ENCODE assay signal across 28 cellular contexts in genomic region chr12:62533087-62533754, GRCh38.
DNase-seq lines count a peak whose midpoint lies in the region; ATAC-seq and TF ChIP-seq lines count a peak whose summit lies in the region.
"Had no signal": no experiment of that assay in that cellular context is flagged by ENCODE, and none has a peak within 500 bp of the region (broad histone marks: within the 10 kb centered on the region; RNA-seq: fewer than 3 reads in every experiment).

No MANE protein-coding gene starts in this region.

- peaks cover 2% of the 10 kb centered on the region; the same call in 1 of the 2 replicates for H3K9me1 ChIP-seq in IMR-90 (ENCODE audit: insufficient read depth, low read length)

- dilution Hi-C loops in IMR-90 (cut with HindIII; ENCODE audit: low sequenced_read_pairs, unreplicated experiment): no loop called here

- no peak overlapping the region for H4K8ac ChIP-seq in IMR-90 (ENCODE audit: low read depth in 2 of 2, low read length in 2 of 2)

- DNase-seq in Caki2 (ENCODE audit: low read depth) (peak; percentile 28), IMR-90 (no peak), activated gamma-delta T cell (lab: John Stamatoyannopoulos, UW) (no peak), GM10266 (ENCODE audit: extremely low spot score) (no peak)
- DNase-seq: activated CD4-positive, alpha-beta T cell treated with anti-CD3 and anti-CD28 coated beads for 1 hour; activated CD8-positive, alpha-beta T cell treated with anti-CD3 and anti-CD28 coated beads for 36 hours; activated effector memory CD4-positive, alpha-beta T cell treated with Interleukin-2 at 50 U/mL for 16 hours; activated naive CD8-positive, alpha-beta T cell treated with anti-CD3 and anti-CD28 coated beads, Interleukin-2, amount 50 U/mL, for 24 hours; activated T-cell treated with anti-CD3 and anti-CD28 coated beads for 4 hours; brain microvascular endothelial cell; effector CD8-positive, alpha-beta T cell; H7; heart left ventricle; left cardiac atrium; mesendoderm; NCI-H146; NCI-H2171 treated with DMSO at 0.1 percent for 48 hours; NCI-H524; Peyer's patch; stimulated activated CD4-positive, alpha-beta T cell treated with anti-CD3 and anti-CD28 coated beads, Interleukin-4, amount 100 ng/mL, for 1 hour; stimulated activated naive B cell treated with anti-CD40 and anti-IgM and Interleukin-4, amounts not matched to agents 10 μg/mL and 1 μg/mL and 100 μg/mL, for 72 hours; testis had no signal

- 100% methylated on average over 1 of the region's 2 CpGs; no CpG with 5 or more reads in 1 of the 2 experiments for WGBS in IMR-90 (ENCODE audit: extremely low coverage in 2 of 2, insufficient read length in 1 of 2), 2 experiments
- 38% methylated on average over 2 of the region's 2 CpGs for WGBS in liver

- no peak overlapping the region for H3K23ac ChIP-seq in IMR-90 (ENCODE audit: low read depth, low read length)

- POLR2A ChIA-PET in IMR-90 (lab: Charles Lee; ENCODE audit: unreplicated experiment): no interaction called here

- no peak overlapping the region for H2AK9ac ChIP-seq in IMR-90 (replicated peaks; ENCODE audit: low read depth, low read length, poor library complexity)

- H3K27me3 ChIP-seq in IMR-90 (ENCODE audit: control insufficient read depth, insufficient read depth, low read length): no peaks in the 10 kb centered on the region
- H3K27me3 ChIP-seq in liver (ENCODE audit: control insufficient read depth in 4 of 4, insufficient read depth in 4 of 4, low read length in 3 of 4): no peaks in the 10 kb centered on the region
- H3K27me3 ChIP-seq: BLaER1, brain microvascular endothelial cell, heart left ventricle, Peyer's patch, testis, vagina had no signal

- no peak overlapping the region for H2BK20ac ChIP-seq in IMR-90 (ENCODE audit: low read depth, low read length)

- no peak overlapping the region for H4K91ac ChIP-seq in IMR-90 (ENCODE audit: insufficient read depth, low read depth, low read length)

- H3K4me2 ChIP-seq in IMR-90 (ENCODE audit: low read depth, low read length): peak overlapping the region; percentile 30; the same call in 1 of the 2 replicates
- H3K4me2 ChIP-seq: BLaER1 had no signal

- TF ChIP-seq POLR2A in IMR-90 (IDR thresholded peaks at IDR 0.05; ENCODE audit: low read depth, low read length): no peak

- H3K36me3 ChIP-seq in IMR-90 (ENCODE audit: control insufficient read depth, insufficient read depth, low read length) (peaks cover 15% of the 10 kb centered on the region), liver (ENCODE audit: control insufficient read depth in 4 of 4, insufficient read depth in 3 of 4, low read depth in 1 of 4, low read length in 3 of 4) (peaks cover 2 to 7% (median 3%) of the 10 kb centered on the region in 4 donors)

- no peak for TF ChIP-seq CTCF in IMR-90 (conservative IDR thresholded peaks at IDR 0.05; ENCODE audit: low read depth, low read length)
- no peak for TF ChIP-seq CTCF in liver (IDR thresholded peaks at IDR 0.05; ENCODE audit: low read depth, low read length, missing input control)
- no peak for TF ChIP-seq CTCF in GM10266 (IDR thresholded peaks at IDR 0.05; ENCODE audit: control insufficient read depth, insufficient read depth, low read depth, missing control alignments)

- H3K27ac ChIP-seq in IMR-90 (ENCODE audit: insufficient read depth, low read length) (no peak overlapping the region), liver (ENCODE audit: low read depth in 1 of 2, low read length in 2 of 2) (peak overlapping the region; percentile 80 to 88)
- H3K27ac ChIP-seq: BLaER1, brain microvascular endothelial cell, heart left ventricle, Peyer's patch, testis, vagina had no signal

- H2AK5ac ChIP-seq in IMR-90 (ENCODE audit: low read depth, low read length): no peak overlapping the region

- intact Hi-C loops in IMR-90 (cut with micrococcal nuclease): loop anchor here (5.0 kb wide), 1 partner anchor 96 kb away; no protein-coding TSS in a partner anchor

- H3K9me3 ChIP-seq in IMR-90 (ENCODE audit: control insufficient read depth, insufficient read depth, low read length) (no peaks in the 10 kb centered on the region), liver (ENCODE audit: control insufficient read depth in 4 of 4, low read length in 3 of 4) (no peaks in the 10 kb centered on the region)
- H3K9me3 ChIP-seq: BLaER1, heart left ventricle, Peyer's patch, testis, vagina had no signal

- no TSS peak for BruUV-seq in IMR-90 (replicated peaks; lab: Mats Ljungman, UMichigan)

- H3K14ac ChIP-seq in IMR-90 (replicated peaks; ENCODE audit: low read depth, low read length): no peak overlapping the region

- H3K4ac ChIP-seq in IMR-90 (ENCODE audit: low read depth, low read length): 0 out of 2 replicates have a peak overlapping the region, but pooled peaks have one; percentile 36

- peak overlapping the region; percentile 46 for H2BK5ac ChIP-seq in IMR-90 (ENCODE audit: low read depth, low read length, poor library complexity, severe bottlenecking)

- H4K20me1 ChIP-seq in IMR-90 (ENCODE audit: insufficient read depth, low read length): no peaks in the 10 kb centered on the region
- H4K20me1 ChIP-seq: BLaER1 had no signal

- H2BK120ac ChIP-seq in IMR-90 (ENCODE audit: low read depth, low read length): no peak overlapping the region

- no peak overlapping the region for H4K5ac ChIP-seq in IMR-90 (ENCODE audit: low read depth, low read length)

- H2BK15ac ChIP-seq in IMR-90 (ENCODE audit: low read depth, low read length): no peak overlapping the region

- TF ChIP-seq RAD21 in IMR-90 (IDR thresholded peaks at IDR 0.05; ENCODE audit: low read length) (no peak), liver (IDR thresholded peaks at IDR 0.05) (no peak)

- no peak overlapping the region for H3K56ac ChIP-seq in IMR-90 (ENCODE audit: extremely low read depth, insufficient read depth, low read length)

- ATAC-seq in GM19452 (IDR thresholded peaks at IDR 0.05; ENCODE audit: unreplicated experiment) (peak; percentile 41), IMR-90 (ENCODE audit: low read depth) (no peak), HG02642 (IDR thresholded peaks at IDR 0.05; ENCODE audit: poor library complexity, unreplicated experiment) (no peak), GM19324 (IDR thresholded peaks at IDR 0.05; ENCODE audit: low FRiP score, unreplicated experiment) (no peak)
- ATAC-seq: activated CD8-positive, alpha-beta T cell treated with anti-CD3 and anti-CD28 coated beads for 36 hours; activated naive CD8-positive, alpha-beta T cell treated with anti-CD3 and anti-CD28 coated beads, Interleukin-2, amount 50 U/mL, for 24 hours; left cardiac atrium had no signal

- H3K4me3 ChIP-seq in IMR-90 (ENCODE audit: insufficient read depth, low read depth, low read length) (no peak overlapping the region), liver (ENCODE audit: low read depth in 1 of 3, low read length in 3 of 3) (peak overlapping the region; percentile 6 to 26 (median 8))
- H3K4me3 ChIP-seq: BLaER1, heart left ventricle, Peyer's patch, testis, vagina had no signal

- CTCF ChIA-PET in IMR-90 (lab: Yijun Ruan, JAX): no interaction called here

- H3K9ac ChIP-seq in IMR-90 (ENCODE audit: low read depth, low read length) (no peak overlapping the region), liver (ENCODE audit: low read depth in 1 of 2, low read length in 2 of 2) (peak overlapping the region in 1 of 2 donors; percentile 65)
- H3K9ac ChIP-seq: BLaER1 had no signal

- 0 out of 2 replicates have a peak overlapping the region, but pooled peaks have one; percentile 18 for H3K18ac ChIP-seq in IMR-90 (ENCODE audit: low read depth, low read length)

- H3K4me1 ChIP-seq in IMR-90 (ENCODE audit: control insufficient read depth, insufficient read depth, low read length): peaks cover 9% of the 10 kb centered on the region
- H3K4me1 ChIP-seq in liver (ENCODE audit: control insufficient read depth in 4 of 4, insufficient read depth in 4 of 4, low read length in 3 of 4): peaks cover 0 to 38% (median 21%) of the 10 kb centered on the region in 4 donors
- H3K4me1 ChIP-seq: Peyer's patch, vagina had no signal

- peaks cover 5 to 11% of the 10 kb centered on the region in 2 experiments; a peak in 2 of 4 replicates for H3K79me1 ChIP-seq in IMR-90 (ENCODE audit: low read depth in 1 of 2, low read length in 2 of 2)

- in situ Hi-C loops in Caki2 (cut with HindIII; ENCODE audit: low pct_unique_long_range_greater_than_20kb, low sequenced_read_pairs) (no loop called here), IMR-90 (cut with MboI; ENCODE audit: low sequenced_read_pairs) (no loop called here)

- no peak overlapping the region for H2AFZ ChIP-seq in IMR-90 (replicated peaks; ENCODE audit: low read length, poor library complexity)

TF ChIP-seq in IMR-90, 13 proteins besides CTCF, POLR2A, EP300 and RAD21 (continues in another document):
- TF ChIP-seq BHLHE40 (IDR thresholded peaks at IDR 0.05; ENCODE audit: low read depth, low read length) (no peak), RFX5 (IDR thresholded peaks at IDR 0.05; ENCODE audit: low read depth, low read length) (no peak), RCOR1 (IDR thresholded peaks at IDR 0.05; ENCODE audit: insufficient replicate concordance, low read length) (no peak), FOS (IDR thresholded peaks at IDR 0.05; ENCODE audit: low read depth, low read length) (no peak), SMC3 (IDR thresholded peaks at IDR 0.05; ENCODE audit: low read depth, low read length) (no peak)

TF ChIP-seq in liver, 16 proteins besides CTCF, POLR2A, EP300 and RAD21 (continues in another document):
- TF ChIP-seq RXRA (IDR thresholded peaks at IDR 0.05): peak in 1 of 2 donors; percentile 70
- TF ChIP-seq HNF4G (IDR thresholded peaks at IDR 0.05): peak; percentile 21
- no peak for TF ChIP-seq ATF3 (IDR thresholded peaks at IDR 0.05)
- no peak for TF ChIP-seq SP1 (IDR thresholded peaks at IDR 0.05)
- no peak for TF ChIP-seq FOXA1 (IDR thresholded peaks at IDR 0.05)
- TF ChIP-seq MAX (IDR thresholded peaks at IDR 0.05): no peak
- TF ChIP-seq GABPA (IDR thresholded peaks at IDR 0.05 in 1 of 2, conservative IDR thresholded peaks at IDR 0.05 in 1 of 2): no peak
